1 cellular context compared by ENCODE assay signal in the genomic region with DNA sequence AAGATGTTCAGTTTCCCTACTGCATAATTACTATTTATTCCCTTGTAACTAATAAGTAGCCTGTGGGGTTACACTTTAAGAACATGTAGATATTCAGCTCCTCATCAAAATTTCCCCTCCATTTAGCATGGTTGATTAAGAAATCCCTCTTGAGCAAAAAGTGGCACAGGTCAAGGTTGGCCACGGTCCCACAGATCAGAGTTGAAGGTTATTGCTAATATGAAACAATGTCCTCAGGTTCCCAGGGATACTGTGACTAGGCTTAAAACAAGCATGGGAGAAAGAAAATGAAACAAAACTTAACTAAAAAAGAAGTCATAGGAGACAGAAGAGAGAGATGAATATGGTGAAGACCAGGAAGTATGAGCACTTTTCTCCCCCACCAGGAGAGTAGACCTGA.
TF ChIP-seq lines count a peak whose summit lies in the region.

No MANE protein-coding gene starts in this region.

TF ChIP-seq in liver, 16 proteins besides CTCF, POLR2A, EP300 and RAD21 (continued from another document):
- TF ChIP-seq, protein P1, sequence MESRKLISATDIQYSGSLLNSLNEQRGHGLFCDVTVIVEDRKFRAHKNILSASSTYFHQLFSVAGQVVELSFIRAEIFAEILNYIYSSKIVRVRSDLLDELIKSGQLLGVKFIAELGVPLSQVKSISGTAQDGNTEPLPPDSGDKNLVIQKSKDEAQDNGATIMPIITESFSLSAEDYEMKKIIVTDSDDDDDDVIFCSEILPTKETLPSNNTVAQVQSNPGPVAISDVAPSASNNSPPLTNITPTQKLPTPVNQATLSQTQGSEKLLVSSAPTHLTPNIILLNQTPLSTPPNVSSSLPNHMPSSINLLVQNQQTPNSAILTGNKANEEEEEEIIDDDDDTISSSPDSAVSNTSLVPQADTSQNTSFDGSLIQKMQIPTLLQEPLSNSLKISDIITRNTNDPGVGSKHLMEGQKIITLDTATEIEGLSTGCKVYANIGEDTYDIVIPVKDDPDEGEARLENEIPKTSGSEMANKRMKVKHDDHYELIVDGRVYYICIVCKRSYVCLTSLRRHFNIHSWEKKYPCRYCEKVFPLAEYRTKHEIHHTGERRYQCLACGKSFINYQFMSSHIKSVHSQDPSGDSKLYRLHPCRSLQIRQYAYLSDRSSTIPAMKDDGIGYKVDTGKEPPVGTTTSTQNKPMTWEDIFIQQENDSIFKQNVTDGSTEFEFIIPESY (IDR thresholded peaks at IDR 0.05) = no peak
- TF ChIP-seq RXRA (IDR thresholded peaks at IDR 0.05) (peak; percentile 34 to 37), TAF1 (conservative IDR thresholded peaks at IDR 0.05) (no peak)
- TF ChIP-seq, protein P2, sequence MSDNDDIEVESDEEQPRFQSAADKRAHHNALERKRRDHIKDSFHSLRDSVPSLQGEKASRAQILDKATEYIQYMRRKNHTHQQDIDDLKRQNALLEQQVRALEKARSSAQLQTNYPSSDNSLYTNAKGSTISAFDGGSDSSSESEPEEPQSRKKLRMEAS (IDR thresholded peaks at IDR 0.05) = no peak
TF ChIP-seq in liver: peak in this region for 3.
